In the genomic region with DNA sequence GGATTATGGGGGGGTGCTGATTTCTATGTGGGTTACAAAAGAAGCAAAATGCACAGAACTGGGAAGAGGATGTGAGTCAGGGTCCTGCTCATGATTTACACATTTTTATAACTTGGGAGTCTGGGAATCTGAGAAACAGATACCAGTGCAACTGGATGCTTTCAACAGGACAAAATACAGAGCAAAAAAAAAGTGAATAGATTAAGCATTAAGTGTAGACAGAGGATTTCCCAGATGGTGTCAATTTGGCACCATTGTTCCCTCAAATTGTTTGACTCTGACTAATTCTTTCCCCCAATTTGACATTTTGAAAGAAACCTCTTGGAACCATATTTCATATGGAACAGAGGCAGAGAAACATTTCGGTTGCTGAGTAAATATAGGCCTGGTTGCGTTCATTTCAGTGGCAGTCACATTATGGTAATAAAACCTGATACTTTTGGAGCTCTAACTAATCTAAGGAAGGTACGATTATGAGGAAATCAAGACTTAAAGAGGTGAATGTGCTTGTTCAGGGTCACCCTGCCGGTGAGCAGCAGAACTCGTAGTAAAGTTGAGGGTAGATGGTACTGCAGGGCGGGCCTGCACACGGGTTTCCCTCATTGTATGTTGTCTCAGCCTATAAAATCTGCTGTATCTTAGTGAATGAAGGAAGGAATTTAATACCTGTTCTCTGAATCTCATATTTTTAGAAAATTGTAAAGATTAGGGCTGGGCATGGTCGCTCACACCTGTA, we compare ENCODE assay signal across 18 cellular contexts. TPM values are rescaled to one million over a fixed set of nuclear protein-coding genes. Genes with fewer than 3 reads are reported as not detected.
DNase-seq lines count a peak whose midpoint lies in the region; ATAC-seq and TF ChIP-seq lines count a peak whose summit lies in the region.
"Had no signal": no experiment of that assay in that cellular context is flagged by ENCODE, and none has a peak within 500 bp of the region (broad histone marks: within the 10 kb centered on the region; RNA-seq: fewer than 3 reads in every experiment).

No MANE protein-coding gene starts in this region.

- DNase-seq in EH (ENCODE audit: low read depth) (peak; percentile 55), HEK293T (ENCODE audit: extremely low spot score) (peak; percentile 37), SK-N-SH (no peak), fibroblast of the aortic adventitia (ENCODE audit: low read depth) (peak; percentile 35), SW480 (ENCODE audit: low spot score) (no peak)
- DNase-seq: Calu3; CD4-positive, alpha-beta memory T cell; NCI-H1092 treated with DMSO at 0.1 percent for 48 hours; NCI-H146; NCI-H2029 treated with DMSO at 0.1 percent for 48 hours; NCI-H2171 treated with DMSO at 0.1 percent for 48 hours; NCI-H446 treated with DMSO at 0.1 percent for 48 hours; NK-92 treated with Interleukin-12 subunit alpha and Interleukin-12 subunit beta, amount 100 ng/mL, for 24 hours; SHP77 treated with DMSO at 0.1 percent for 48 hours had no signal

- H3K4me1 ChIP-seq in SK-N-SH (ENCODE audit: control insufficient read depth in 1 of 2, insufficient read depth in 2 of 2, low read depth in 1 of 2, low read length in 1 of 2), result no peaks in the 10 kb centered on the region; a peak in 1 of 4 replicates

- TF ChIP-seq EP300 in SK-N-SH (IDR thresholded peaks at IDR 0.05; ENCODE audit: borderline replicate concordance in 1 of 2, low read depth in 1 of 2, low read length in 1 of 2), result no peak

- POLR2A ChIA-PET in HEK293T (lab: Yijun Ruan, JAX) (no interaction called here), SK-N-SH (lab: Yijun Ruan, JAX) (no interaction called here)

- no peak overlapping the region for H3K27ac Mint-ChIP-seq in stimulated activated memory B cell treated with anti-CD40 and anti-IgM and Interleukin-4, amounts not matched to agents 10 μg/mL and 1 μg/mL and 100 μg/mL, for 72 hours
- H3K27ac Mint-ChIP-seq: CD4-positive, alpha-beta memory T cell had no signal

- H3K4me3 ChIP-seq in SK-N-SH (ENCODE audit: low read depth in 2 of 2, low read length in 1 of 2) (no peak overlapping the region), fibroblast of the aortic adventitia (ENCODE audit: low read depth, low read length) (no peak overlapping the region)
- H3K4me3 ChIP-seq: K562 had no signal

- H3F3A ChIP-seq in SK-N-SH (replicated peaks; ENCODE audit: insufficient read depth), result no peaks in the 10 kb centered on the region

- H3K27ac ChIP-seq in SK-N-SH (ENCODE audit: low read depth in 2 of 2, low read length in 1 of 2), result peak overlapping the region in 1 of 2 experiments; percentile 22; a peak in 2 of 4 replicates

- H4K20me1 ChIP-seq in SK-N-SH (ENCODE audit: insufficient read depth), result no peaks in the 10 kb centered on the region

- no peaks in the 10 kb centered on the region for H3K9me3 ChIP-seq in SK-N-SH

- H3K27me3 ChIP-seq in SK-N-SH (ENCODE audit: insufficient read depth), result no peaks in the 10 kb centered on the region

- H3K79me2 ChIP-seq in SK-N-SH (ENCODE audit: insufficient read depth), result no peaks in the 10 kb centered on the region

- CTCF ChIA-PET in HEK293T (lab: Yijun Ruan, JAX) (no interaction called here), SK-N-SH (lab: Yijun Ruan, JAX) (interaction anchor here (0.9 to 1.8 kb wide), 2 partner anchors 11 to 29 kb away, joined by 5 read pairs; no protein-coding TSS in a partner anchor)

- H3K36me3 Mint-ChIP-seq in stimulated activated memory B cell treated with anti-CD40 and anti-IgM and Interleukin-4, amounts not matched to agents 10 μg/mL and 1 μg/mL and 100 μg/mL, for 72 hours, result no peaks in the 10 kb centered on the region
- H3K36me3 Mint-ChIP-seq: CD4-positive, alpha-beta memory T cell had no signal

- H3K4me3 Mint-ChIP-seq in stimulated activated memory B cell treated with anti-CD40 and anti-IgM and Interleukin-4, amounts not matched to agents 10 μg/mL and 1 μg/mL and 100 μg/mL, for 72 hours, result no peak overlapping the region
- H3K4me3 Mint-ChIP-seq: CD4-positive, alpha-beta memory T cell had no signal

- H3K27me3 Mint-ChIP-seq in stimulated activated memory B cell treated with anti-CD40 and anti-IgM and Interleukin-4, amounts not matched to agents 10 μg/mL and 1 μg/mL and 100 μg/mL, for 72 hours, result no peaks in the 10 kb centered on the region
- H3K27me3 Mint-ChIP-seq: CD4-positive, alpha-beta memory T cell had no signal

- H3K4me1 Mint-ChIP-seq in stimulated activated memory B cell treated with anti-CD40 and anti-IgM and Interleukin-4, amounts not matched to agents 10 μg/mL and 1 μg/mL and 100 μg/mL, for 72 hours, result no peaks in the 10 kb centered on the region
- H3K4me1 Mint-ChIP-seq: CD4-positive, alpha-beta memory T cell had no signal

- no peak overlapping the region; the same call in 1 of the 2 replicates for H3K9ac ChIP-seq in SK-N-SH

- ATAC-seq in HG02938 (IDR thresholded peaks at IDR 0.05; ENCODE audit: unreplicated experiment) (no peak), HG03175 (IDR thresholded peaks at IDR 0.05; ENCODE audit: unreplicated experiment) (no peak)
- no peak for ATAC-seq in stimulated activated memory B cell treated with anti-CD40 and anti-IgM and Interleukin-4, amounts not matched to agents 10 μg/mL and 1 μg/mL and 100 μg/mL, for 72 hours
- ATAC-seq: K562 had no signal

- no peak for TF ChIP-seq RAD21 in SK-N-SH (IDR thresholded peaks at IDR 0.05; ENCODE audit: low read length)

- no peaks in the 10 kb centered on the region for H3K36me3 ChIP-seq in SK-N-SH (replicated peaks in 1 of 2; ENCODE audit: control insufficient read depth in 1 of 2, insufficient read depth in 2 of 2, low read length in 1 of 2)

- TF ChIP-seq CTCF in SK-N-SH (IDR thresholded peaks at IDR 0.05) (no peak), fibroblast of the aortic adventitia (IDR thresholded peaks at IDR 0.05; ENCODE audit: insufficient read depth, low read length) (no peak)

- no peaks in the 10 kb centered on the region for H3K9me2 ChIP-seq in SK-N-SH

- 0 out of 2 replicates have a peak overlapping the region, but pooled peaks have one; percentile 2 for H2AFZ ChIP-seq in SK-N-SH (ENCODE audit: low read depth)

- no peak overlapping the region for H3K4me2 ChIP-seq in SK-N-SH

- H3K9me3 Mint-ChIP-seq in stimulated activated memory B cell treated with anti-CD40 and anti-IgM and Interleukin-4, amounts not matched to agents 10 μg/mL and 1 μg/mL and 100 μg/mL, for 72 hours, result no peaks in the 10 kb centered on the region
- H3K9me3 Mint-ChIP-seq: CD4-positive, alpha-beta memory T cell had no signal

- 51% methylated on average over 8 of the region's 8 CpGs for WGBS in SK-N-SH (ENCODE audit: low lambda C conversion rate)

TF ChIP-seq in HEK293T, 16 proteins besides CTCF, POLR2A, EP300 and RAD21 (continues in another document):
- TF ChIP-seq ELF4 (IDR thresholded peaks at IDR 0.05) (no peak), FOXM1 (IDR thresholded peaks at IDR 0.05; ENCODE audit: borderline replicate concordance) (no peak), ARNT (IDR thresholded peaks at IDR 0.05) (no peak), ZNF384 (IDR thresholded peaks at IDR 0.05) (no peak), NFRKB (IDR thresholded peaks at IDR 0.05) (no peak), SUZ12 (IDR thresholded peaks at IDR 0.05) (no peak), LEF1 (IDR thresholded peaks at IDR 0.05; ENCODE audit: borderline replicate concordance) (no peak), CTBP1 (IDR thresholded peaks at IDR 0.05; ENCODE audit: borderline replicate concordance) (no peak), SP1 (IDR thresholded peaks at IDR 0.05) (no peak), BHLHE40 (IDR thresholded peaks at IDR 0.05; ENCODE audit: borderline replicate concordance) (no peak), FOXK2 (IDR thresholded peaks at IDR 0.05) (no peak), L3MBTL2 (conservative IDR thresholded peaks at IDR 0.05) (no peak)
- TF ChIP-seq, protein P1, sequence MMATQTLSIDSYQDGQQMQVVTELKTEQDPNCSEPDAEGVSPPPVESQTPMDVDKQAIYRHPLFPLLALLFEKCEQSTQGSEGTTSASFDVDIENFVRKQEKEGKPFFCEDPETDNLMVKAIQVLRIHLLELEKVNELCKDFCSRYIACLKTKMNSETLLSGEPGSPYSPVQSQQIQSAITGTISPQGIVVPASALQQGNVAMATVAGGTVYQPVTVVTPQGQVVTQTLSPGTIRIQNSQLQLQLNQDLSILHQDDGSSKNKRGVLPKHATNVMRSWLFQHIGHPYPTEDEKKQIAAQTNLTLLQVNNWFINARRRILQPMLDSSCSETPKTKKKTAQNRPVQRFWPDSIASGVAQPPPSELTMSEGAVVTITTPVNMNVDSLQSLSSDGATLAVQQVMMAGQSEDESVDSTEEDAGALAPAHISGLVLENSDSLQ (IDR thresholded peaks at IDR 0.05), result no peak

TF ChIP-seq in SK-N-SH, 30 proteins besides CTCF, POLR2A, EP300 and RAD21:
- TF ChIP-seq TCF12 (IDR thresholded peaks at IDR 0.05) (peak; percentile 46), ELF1 (IDR thresholded peaks at IDR 0.05) (no peak)

RNA-seq across cellular contexts. Expression of a gene that starts 18.7 kb away (rescaled TPM):
- 1.3 and 1.9 TPM in 2 replicates for polyA plus RNA-seq in SK-N-SH (2012; rRNA removed)
- polyA plus RNA-seq in SK-N-SH (2012; cell fraction: cytosol; rRNA removed), result 1.5 and 1.9 TPM in 2 replicates
- 2.0 and 3.8 TPM in 2 replicates for polyA plus RNA-seq in SK-N-SH (2012; cell fraction: nucleus; rRNA removed)
- total RNA-seq in fibroblast of the aortic adventitia (ENCODE audit: low replicate concordance), result 3.7 and 4.8 TPM in 2 replicates

RNA-seq across cellular contexts. Expression of a gene that starts 52.2 kb away (rescaled TPM):
- polyA plus RNA-seq in SK-N-SH (2012; rRNA removed), result 3.2 and 4.1 TPM in 2 replicates
- polyA plus RNA-seq in SK-N-SH (2012; cell fraction: cytosol; rRNA removed), result 4.0 and 4.3 TPM in 2 replicates
- polyA plus RNA-seq in SK-N-SH (2012; cell fraction: nucleus; rRNA removed), result 4.4 and 7.5 TPM in 2 replicates
- total RNA-seq in fibroblast of the aortic adventitia (ENCODE audit: low replicate concordance), result 1.5 and 3.4 TPM in 2 replicates

Comparison
In these comparisons a context has a peak if more than half of its experiments do, and no peak if none do; other contexts are left out.
1. DNase-seq: peak in EH (single experiment), HEK293T (single experiment) and fibroblast of the aortic adventitia (single experiment); none in SK-N-SH (single experiment) and SW480 (single experiment).